9 cellular contexts compared by ENCODE assay signal in the genomic region with DNA sequence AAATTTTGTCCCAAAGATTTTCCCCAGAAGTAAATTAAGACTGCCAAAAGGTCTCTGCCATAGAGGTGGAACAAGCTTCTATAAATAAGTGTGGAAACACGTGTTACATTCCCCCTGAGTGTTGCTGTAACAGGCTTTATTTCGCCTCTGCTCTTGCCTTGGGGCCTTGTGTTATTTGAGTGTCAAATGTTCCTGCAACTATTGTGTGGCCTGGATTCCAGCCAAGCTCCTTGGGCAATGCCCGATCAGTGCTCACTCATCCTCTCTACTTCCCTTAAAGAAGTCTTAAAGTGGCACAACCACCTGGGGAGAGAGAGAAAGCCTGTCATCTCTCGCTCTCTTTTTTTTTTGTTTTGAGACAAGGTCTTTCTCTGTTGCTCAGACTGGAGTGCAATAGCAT.
DNase-seq lines count a peak whose midpoint lies in the region; ATAC-seq and TF ChIP-seq lines count a peak whose summit lies in the region.
"Had no signal": no experiment of that assay in that cellular context is flagged by ENCODE, and none has a peak within 500 bp of the region (broad histone marks: within the 10 kb centered on the region; RNA-seq: fewer than 3 reads in every experiment).

No MANE protein-coding gene starts in this region.

- H3K27me3 ChIP-seq in SJSA1 (replicated peaks): no peaks in the 10 kb centered on the region
- no peaks in the 10 kb centered on the region for H3K27me3 ChIP-seq in spleen (replicated peaks in 1 of 7)

- H3K4me3 ChIP-seq in AG10803 (ENCODE audit: low read length) (no peak overlapping the region), SJSA1 (no peak overlapping the region), spleen (peak overlapping the region in 1 of 8 donors; percentile 13)

- no peak for TF ChIP-seq POLR2A in spleen (IDR thresholded peaks at IDR 0.05)

- H3K36me3 ChIP-seq in SJSA1: no peaks in the 10 kb centered on the region
- H3K36me3 ChIP-seq in spleen: no peaks in the 10 kb centered on the region

- DNase-seq in AG10803 (ENCODE audit: low read depth) (peak; percentile 90), Kasumi-1 (lab: John Stamatoyannopoulos, UW) (peak; percentile 96 to 97), SJSA1 (ENCODE audit: low read depth in 1 of 2, low spot score in 2 of 2) (peak; percentile 57 to 82), glomerular visceral epithelial cell (ENCODE audit: extremely low spot score) (peak; percentile 92), spleen (peak; percentile 87), NCI-H146 treated with DMSO at 0.1 percent for 48 hours (lab: John Stamatoyannopoulos, UW; ENCODE audit: unreplicated experiment) (no peak)
- no peak for DNase-seq in effector CD8-positive, alpha-beta T cell (lab: John Stamatoyannopoulos, UW)

- no peak for TF ChIP-seq CTCF in AG10803 (conservative IDR thresholded peaks at IDR 0.05; ENCODE audit: low read length)
- TF ChIP-seq CTCF in spleen (IDR thresholded peaks at IDR 0.05 in 8 of 11, conservative IDR thresholded peaks at IDR 0.05 in 3 of 11): no peak

- peaks cover 55% of the 10 kb centered on the region for H3K4me1 ChIP-seq in SJSA1 (replicated peaks)
- H3K4me1 ChIP-seq in spleen: peaks cover 0 to 20% (median 6%) of the 10 kb centered on the region in 6 donors
- H3K4me1 ChIP-seq: parathyroid adenoma had no signal

- H3K27ac ChIP-seq in SJSA1 (no peak overlapping the region), spleen (peak overlapping the region in 6 of 8 donors; percentile 35 to 87 (median 59))
- H3K27ac ChIP-seq: parathyroid adenoma had no signal

- intact Hi-C loops in spleen (cut with DNase I; ENCODE audit: low total_unique reads): no loop called here

- ATAC-seq in HG03095 (IDR thresholded peaks at IDR 0.05; ENCODE audit: unreplicated experiment): no peak

- no peaks in the 10 kb centered on the region for H3K9me3 ChIP-seq in SJSA1 (replicated peaks)
- no peaks in the 10 kb centered on the region for H3K9me3 ChIP-seq in spleen

- 16 to 34% (median 24%) methylated on average over 4 of the region's 4 CpGs for WGBS in spleen, 5 donors

Comparison
In these comparisons a context has a peak if more than half of its experiments do, and no peak if none do; other contexts are left out.
1. DNase-seq: peak in AG10803 (single experiment), Kasumi-1 (2 of 2), SJSA1 (2 of 2), glomerular visceral epithelial cell (single experiment) and spleen (single experiment); none in effector CD8-positive, alpha-beta T cell (single experiment) and NCI-H146 treated with DMSO at 0.1 percent for 48 hours (single experiment).